ENCODE assay signal across 8 cellular contexts in the genomic region with DNA sequence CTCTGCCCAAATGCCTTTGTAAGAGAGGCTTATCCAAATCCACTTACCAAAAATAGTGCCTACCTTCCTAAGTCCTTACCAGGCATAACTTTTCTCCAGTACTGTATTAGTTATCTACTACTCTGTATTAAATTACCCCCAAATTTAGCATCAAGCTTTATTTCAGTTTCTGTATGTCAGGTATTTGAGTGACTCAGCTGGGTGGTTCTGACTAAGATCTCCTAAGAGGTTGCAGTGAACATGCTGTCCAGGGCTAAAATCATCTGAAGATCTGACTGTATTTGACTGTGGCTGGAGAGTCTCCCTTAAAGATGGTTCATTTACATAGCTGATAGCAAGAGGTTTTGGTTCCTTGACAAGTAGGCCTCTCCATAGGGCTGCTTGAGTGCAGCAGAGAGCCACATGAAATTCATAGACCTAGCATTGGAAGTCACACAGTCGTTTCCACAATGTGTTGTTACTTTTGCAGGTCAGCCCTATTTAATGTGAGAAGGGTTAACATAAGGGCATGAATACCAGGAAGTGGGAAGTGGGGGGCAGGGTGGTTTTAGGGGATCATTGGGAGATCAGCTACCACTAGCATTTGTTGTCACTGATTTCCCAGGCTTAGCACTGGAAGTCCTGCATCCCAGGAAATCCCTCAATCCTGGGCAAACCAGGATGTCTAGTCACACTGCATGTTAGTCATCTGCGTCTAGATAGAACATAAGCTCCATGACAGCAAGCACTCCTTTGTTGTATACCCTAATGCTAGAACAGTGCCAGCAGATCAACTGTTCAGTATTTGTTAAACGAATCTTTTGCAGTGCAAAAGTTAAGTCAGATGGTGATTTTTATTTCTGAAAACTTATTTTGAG. TPM values are rescaled to one million over a fixed set of nuclear protein-coding genes. Genes with fewer than 3 reads are reported as not detected.
DNase-seq lines count a peak whose midpoint lies in the region; ATAC-seq and TF ChIP-seq lines count a peak whose summit lies in the region.

No MANE protein-coding gene starts in this region.

- no peak overlapping the region for H2AFZ ChIP-seq in DND-41 (ENCODE audit: low read depth, low read length)

- H3K9me3 ChIP-seq in DND-41 (ENCODE audit: insufficient read depth, low read length, severe bottlenecking) = no peaks in the 10 kb centered on the region
- no peaks in the 10 kb centered on the region for H3K9me3 ChIP-seq in Peyer's patch

- DNase-seq in DND-41 (no peak), islet precursor cell (peak; percentile 59), nucleus accumbens (lab: John Stamatoyannopoulos, UW) (no peak), UCSD-AML1 (lab: John Stamatoyannopoulos, UW; ENCODE audit: unreplicated experiment) (no peak), Peyer's patch (no peak)
- no peak for DNase-seq in activated T-helper 2 cell treated with anti-CD3 and anti-CD28 coated beads, Interferon-gamma antibody, Interleukin-2, Interleukin-4, amounts not matched to agents 10 μg/mL and 5 μg/mL and 100 μg/mL, durations not matched to agents 14 hours and 24 hours and 36 hours (ENCODE audit: low spot score)

- intact Hi-C loops in activated T-helper 2 cell treated with anti-CD3 and anti-CD28 coated beads, Interferon-gamma antibody, Interleukin-2, Interleukin-4, amounts not matched to agents 10 μg/mL and 5 μg/mL and 100 μg/mL, durations not matched to agents 14 hours and 24 hours and 36 hours (cut with micrococcal nuclease) = loop anchor here (1.0 to 5.0 kb wide), 2 partner anchors 8 to 85 kb away; no protein-coding TSS in a partner anchor

- peak overlapping the region; percentile 3; the same call in 1 of the 2 replicates for H3K9ac ChIP-seq in DND-41 (ENCODE audit: low read depth, low read length)

- no peak overlapping the region; the same call in 1 of the 2 replicates for H3K27ac ChIP-seq in DND-41 (ENCODE audit: low read length)
- no peak overlapping the region for H3K27ac ChIP-seq in Peyer's patch

- no peak for TF ChIP-seq POLR2A in Peyer's patch (IDR thresholded peaks at IDR 0.05)

- peaks cover 40% of the 10 kb centered on the region for H3K36me3 Mint-ChIP-seq in activated T-helper 2 cell treated with anti-CD3 and anti-CD28 coated beads, Interferon-gamma antibody, Interleukin-2, Interleukin-4, amounts not matched to agents 10 μg/mL and 5 μg/mL and 100 μg/mL, durations not matched to agents 14 hours and 24 hours and 36 hours (ENCODE audit: low read depth)

- peaks cover 41% of the 10 kb centered on the region for H3K4me1 Mint-ChIP-seq in activated T-helper 2 cell treated with anti-CD3 and anti-CD28 coated beads, Interferon-gamma antibody, Interleukin-2, Interleukin-4, amounts not matched to agents 10 μg/mL and 5 μg/mL and 100 μg/mL, durations not matched to agents 14 hours and 24 hours and 36 hours (ENCODE audit: low read depth)

- H3K4me1 ChIP-seq in DND-41 (ENCODE audit: insufficient read depth, low read length) = peaks cover 42% of the 10 kb centered on the region
- H3K4me1 ChIP-seq in Peyer's patch = peaks cover 0 to 31% (median 16%) of the 10 kb centered on the region in 4 donors

- H3K27me3 Mint-ChIP-seq in activated T-helper 2 cell treated with anti-CD3 and anti-CD28 coated beads, Interferon-gamma antibody, Interleukin-2, Interleukin-4, amounts not matched to agents 10 μg/mL and 5 μg/mL and 100 μg/mL, durations not matched to agents 14 hours and 24 hours and 36 hours (ENCODE audit: low read depth) = no peaks in the 10 kb centered on the region

- ATAC-seq in DND-41 (ENCODE audit: insufficient read depth, low read depth) (no peak), GM19463 (IDR thresholded peaks at IDR 0.05; ENCODE audit: unreplicated experiment) (peak; percentile 65), HG03457 (IDR thresholded peaks at IDR 0.05; ENCODE audit: unreplicated experiment) (peak; percentile 74)

- peak overlapping the region; percentile 99 for H3K4me3 Mint-ChIP-seq in activated T-helper 2 cell treated with anti-CD3 and anti-CD28 coated beads, Interferon-gamma antibody, Interleukin-2, Interleukin-4, amounts not matched to agents 10 μg/mL and 5 μg/mL and 100 μg/mL, durations not matched to agents 14 hours and 24 hours and 36 hours (ENCODE audit: low read depth)

- peaks cover 22% of the 10 kb centered on the region for H3K36me3 ChIP-seq in DND-41 (ENCODE audit: insufficient read depth, low read length)
- peaks cover 0 to 10% (median 0%) of the 10 kb centered on the region in 3 donors for H3K36me3 ChIP-seq in Peyer's patch

- H3K27ac Mint-ChIP-seq in activated T-helper 2 cell treated with anti-CD3 and anti-CD28 coated beads, Interferon-gamma antibody, Interleukin-2, Interleukin-4, amounts not matched to agents 10 μg/mL and 5 μg/mL and 100 μg/mL, durations not matched to agents 14 hours and 24 hours and 36 hours = peak overlapping the region; percentile 89

- TF ChIP-seq CTCF in DND-41 (IDR thresholded peaks at IDR 0.05; ENCODE audit: borderline replicate concordance, extremely low read depth, low read length, poor library complexity, severe bottlenecking) (no peak), Peyer's patch (IDR thresholded peaks at IDR 0.05) (no peak)

- H4K20me1 ChIP-seq in DND-41 (ENCODE audit: insufficient read depth, low read length) = peaks cover 21% of the 10 kb centered on the region

- H3K9me3 Mint-ChIP-seq in activated T-helper 2 cell treated with anti-CD3 and anti-CD28 coated beads, Interferon-gamma antibody, Interleukin-2, Interleukin-4, amounts not matched to agents 10 μg/mL and 5 μg/mL and 100 μg/mL, durations not matched to agents 14 hours and 24 hours and 36 hours = no peaks in the 10 kb centered on the region

- peak overlapping the region in 1 of 2 experiments; percentile 72; a peak in 1 of 4 replicates for H3K4me3 ChIP-seq in DND-41 (ENCODE audit: low read depth in 1 of 2, low read length in 2 of 2)
- H3K4me3 ChIP-seq in Peyer's patch = no peak overlapping the region

- H3K4me2 ChIP-seq in DND-41 (ENCODE audit: insufficient read depth, low read length) = peak overlapping the region; percentile 93

- H3K79me2 ChIP-seq in DND-41 (ENCODE audit: insufficient read depth, low read length) = peaks cover 50% of the 10 kb centered on the region

- H3K27me3 ChIP-seq in DND-41 (ENCODE audit: insufficient read depth, low read length, poor library complexity) (no peaks in the 10 kb centered on the region), Peyer's patch (no peaks in the 10 kb centered on the region)

RNA-seq across cellular contexts. Expression of gene ZNF622, which starts 2.0 kb away (rescaled TPM):
- total RNA-seq in activated T-helper 2 cell treated with anti-CD3 and anti-CD28 coated beads, Interferon-gamma antibody, Interleukin-2, Interleukin-4, amounts not matched to agents 10 μg/mL and 5 μg/mL and 100 μg/mL, durations not matched to agents 14 hours and 24 hours and 36 hours = 41.4 and 42.3 TPM in 2 replicates
- 10 to 100 TPM; 26.7 to 44.6 (median 32.5) TPM for total RNA-seq in Peyer's patch
